ENCODE assay signal across 8 cellular contexts in genomic region chr5:163565931-163566608, GRCh38.
A peak's percentile ranks its signal among the peaks of the same experiment; 100 is the strongest.
DNase-seq lines count a peak whose midpoint lies in the region; ATAC-seq and TF ChIP-seq lines count a peak whose summit lies in the region.

No MANE protein-coding gene starts in this region.

- intact Hi-C loops in esophagus squamous epithelium (cut with DNase I): loop anchor here (10.0 kb wide), 1 partner anchor 939 kb away; no protein-coding TSS in a partner anchor
- intact Hi-C loops in natural killer cell (cut with micrococcal nuclease): loop anchor here (5.0 kb wide), 1 partner anchor 1646 kb away; no protein-coding TSS in a partner anchor
- intact Hi-C loops in uterus (cut with DNase I; ENCODE audit: low total_unique reads): no loop called here

- H3K9me3 ChIP-seq in CD4-positive, CD25-positive, alpha-beta regulatory T cell (ENCODE audit: control insufficient read depth in 2 of 2, low read length in 2 of 2): no peaks in the 10 kb centered on the region
- no peaks in the 10 kb centered on the region for H3K9me3 ChIP-seq in esophagus squamous epithelium
- H3K9me3 ChIP-seq in uterus: no peaks in the 10 kb centered on the region

- H3K36me3 ChIP-seq in CD4-positive, CD25-positive, alpha-beta regulatory T cell (ENCODE audit: control insufficient read depth, insufficient read depth, low read length): no peaks in the 10 kb centered on the region
- H3K36me3 ChIP-seq in esophagus squamous epithelium: no peaks in the 10 kb centered on the region
- H3K36me3 ChIP-seq in uterus: no peaks in the 10 kb centered on the region

- ATAC-seq in CD4-positive, CD25-positive, alpha-beta regulatory T cell (ENCODE audit: low read depth in 2 of 2): peak; percentile 51 to 54
- ATAC-seq in GM19372 (IDR thresholded peaks at IDR 0.05; ENCODE audit: low read depth, unreplicated experiment) (peak; percentile 45), HG03460 (IDR thresholded peaks at IDR 0.05; ENCODE audit: unreplicated experiment) (peak; percentile 78), natural killer cell (peak; percentile 60 to 78 (median 78))
- ATAC-seq in activated CD8-positive, alpha-beta memory T cell treated with anti-CD3 and anti-CD28 coated beads, Interleukin-2, amount 10 ng/mL, durations not matched to agents 7 days and 5 days: peak; percentile 51

- H3K36me3 Mint-ChIP-seq in CD4-positive, CD25-positive, alpha-beta regulatory T cell: no peaks in the 10 kb centered on the region
- H3K36me3 Mint-ChIP-seq in activated CD8-positive, alpha-beta memory T cell treated with anti-CD3 and anti-CD28 coated beads, Interleukin-2, amount 10 ng/mL, durations not matched to agents 7 days and 5 days: no peaks in the 10 kb centered on the region
- H3K36me3 Mint-ChIP-seq in natural killer cell: no peaks in the 10 kb centered on the region

- H3K4me1 Mint-ChIP-seq in CD4-positive, CD25-positive, alpha-beta regulatory T cell: peaks cover 0 to 31% (median 17%) of the 10 kb centered on the region in 4 donors
- H3K4me1 Mint-ChIP-seq in activated CD8-positive, alpha-beta memory T cell treated with anti-CD3 and anti-CD28 coated beads, Interleukin-2, amount 10 ng/mL, durations not matched to agents 7 days and 5 days: peaks cover 16% of the 10 kb centered on the region
- H3K4me1 Mint-ChIP-seq in natural killer cell: peaks cover 18% of the 10 kb centered on the region in 2 donors

- H3K27ac ChIP-seq in CD4-positive, CD25-positive, alpha-beta regulatory T cell (ENCODE audit: insufficient read depth, low read length, poor library complexity, severe bottlenecking): no peak overlapping the region
- H3K27ac ChIP-seq in esophagus squamous epithelium (no peak overlapping the region), uterus (no peak overlapping the region)

- H3K27me3 ChIP-seq in CD4-positive, CD25-positive, alpha-beta regulatory T cell (ENCODE audit: control insufficient read depth, insufficient read depth, low read length): peaks cover 52% of the 10 kb centered on the region
- H3K27me3 ChIP-seq in esophagus squamous epithelium: peaks cover 0 to 35% (median 0%) of the 10 kb centered on the region in 4 donors
- H3K27me3 ChIP-seq in uterus: no peaks in the 10 kb centered on the region

- H3K4me3 ChIP-seq in CD4-positive, CD25-positive, alpha-beta regulatory T cell (ENCODE audit: low read depth, low read length): peak overlapping the region; percentile 71
- H3K4me3 ChIP-seq in esophagus squamous epithelium: peak overlapping the region in 3 of 4 donors; percentile 31 to 61 (median 34)
- H3K4me3 ChIP-seq in uterus: peak overlapping the region; percentile 7 to 20

- peaks cover 49% of the 10 kb centered on the region for H3K27me3 Mint-ChIP-seq in CD4-positive, CD25-positive, alpha-beta regulatory T cell
- H3K27me3 Mint-ChIP-seq in activated CD8-positive, alpha-beta memory T cell treated with anti-CD3 and anti-CD28 coated beads, Interleukin-2, amount 10 ng/mL, durations not matched to agents 7 days and 5 days: peaks cover 52% of the 10 kb centered on the region
- H3K27me3 Mint-ChIP-seq in natural killer cell (ENCODE audit: low read depth in 2 of 2): peaks cover 51 to 76% of the 10 kb centered on the region in 2 donors

- H3K4me1 ChIP-seq in CD4-positive, CD25-positive, alpha-beta regulatory T cell (ENCODE audit: control insufficient read depth, insufficient read depth, low read length, poor library complexity, severe bottlenecking): peaks cover 15% of the 10 kb centered on the region
- H3K4me1 ChIP-seq in esophagus squamous epithelium (peaks cover 10 to 23% (median 11%) of the 10 kb centered on the region in 3 donors), uterus (no peaks in the 10 kb centered on the region)

- TF ChIP-seq CTCF in esophagus squamous epithelium (IDR thresholded peaks at IDR 0.05): no peak
- TF ChIP-seq CTCF in natural killer cell (IDR thresholded peaks at IDR 0.05): no peak
- no peak for TF ChIP-seq CTCF in uterus (IDR thresholded peaks at IDR 0.05)

- WGBS in esophagus squamous epithelium, 2 donors: 0 to 3% methylated on average over 13 to 17 of the region's 32 CpGs

- peak overlapping the region in 3 of 4 donors; percentile 53 to 77 (median 75) for H3K4me3 Mint-ChIP-seq in CD4-positive, CD25-positive, alpha-beta regulatory T cell
- H3K4me3 Mint-ChIP-seq in activated CD8-positive, alpha-beta memory T cell treated with anti-CD3 and anti-CD28 coated beads, Interleukin-2, amount 10 ng/mL, durations not matched to agents 7 days and 5 days: peak overlapping the region; percentile 45
- H3K4me3 Mint-ChIP-seq in natural killer cell: peak overlapping the region; percentile 77

- no peak overlapping the region for H3K27ac Mint-ChIP-seq in CD4-positive, CD25-positive, alpha-beta regulatory T cell
- H3K27ac Mint-ChIP-seq in activated CD8-positive, alpha-beta memory T cell treated with anti-CD3 and anti-CD28 coated beads, Interleukin-2, amount 10 ng/mL, durations not matched to agents 7 days and 5 days: no peak overlapping the region
- H3K27ac Mint-ChIP-seq in natural killer cell: no peak overlapping the region

- peak; percentile 1 to 13 (median 12) for DNase-seq in CD4-positive, CD25-positive, alpha-beta regulatory T cell
- peak; percentile 44 for DNase-seq in activated CD8-positive, alpha-beta memory T cell treated with anti-CD3 and anti-CD28 coated beads, Interleukin-2, amount 10 ng/mL, durations not matched to agents 7 days and 5 days
- no peak for DNase-seq in esophagus squamous epithelium (lab: John Stamatoyannopoulos, UW)
- no peak for DNase-seq in natural killer cell
- DNase-seq in uterus: no peak
- no peak for DNase-seq in globus pallidus (ENCODE audit: low spot score)

- TF ChIP-seq POLR2A in esophagus squamous epithelium (IDR thresholded peaks at IDR 0.05) (no peak), uterus (IDR thresholded peaks at IDR 0.05) (no peak)

- CTCF ChIA-PET in activated CD8-positive, alpha-beta memory T cell treated with anti-CD3 and anti-CD28 coated beads, Interleukin-2, amount 10 ng/mL, durations not matched to agents 7 days and 5 days (lab: Charles Lee): interaction anchor here (1.3 to 2.0 kb wide), 3 partner anchors 14 to 939 kb away, joined by 3 to 7 read pairs (median 4); no protein-coding TSS in a partner anchor

- peaks cover 0 to 2% (median 0%) of the 10 kb centered on the region in 7 donors for H3K9me3 Mint-ChIP-seq in CD4-positive, CD25-positive, alpha-beta regulatory T cell
- no peaks in the 10 kb centered on the region for H3K9me3 Mint-ChIP-seq in activated CD8-positive, alpha-beta memory T cell treated with anti-CD3 and anti-CD28 coated beads, Interleukin-2, amount 10 ng/mL, durations not matched to agents 7 days and 5 days (ENCODE audit: low read depth)
- H3K9me3 Mint-ChIP-seq in natural killer cell: no peaks in the 10 kb centered on the region

Comparison
In these comparisons a context has a peak if more than half of its experiments do, and no peak if none do; other contexts are left out.
1. DNase-seq: peak in CD4-positive, CD25-positive, alpha-beta regulatory T cell (3 of 3) and activated CD8-positive, alpha-beta memory T cell treated with anti-CD3 and anti-CD28 coated beads, Interleukin-2, amount 10 ng/mL, durations not matched to agents 7 days and 5 days (single experiment); none in esophagus squamous epithelium (single experiment), natural killer cell (single experiment), uterus (0 of 2) and globus pallidus (single experiment).
2. H3K4me3 ChIP-seq: peak in every context shown above with its lines; median percentile 71 in CD4-positive, CD25-positive, alpha-beta regulatory T cell; 34 in esophagus squamous epithelium; 14 in uterus.
3. Peak in every context shown above with its lines, with median percentiles within 50 percentile points of each other: ATAC-seq and H3K4me3 Mint-ChIP-seq.